Comparison of ENCODE assay signal across 1 cellular context in the genomic region with DNA sequence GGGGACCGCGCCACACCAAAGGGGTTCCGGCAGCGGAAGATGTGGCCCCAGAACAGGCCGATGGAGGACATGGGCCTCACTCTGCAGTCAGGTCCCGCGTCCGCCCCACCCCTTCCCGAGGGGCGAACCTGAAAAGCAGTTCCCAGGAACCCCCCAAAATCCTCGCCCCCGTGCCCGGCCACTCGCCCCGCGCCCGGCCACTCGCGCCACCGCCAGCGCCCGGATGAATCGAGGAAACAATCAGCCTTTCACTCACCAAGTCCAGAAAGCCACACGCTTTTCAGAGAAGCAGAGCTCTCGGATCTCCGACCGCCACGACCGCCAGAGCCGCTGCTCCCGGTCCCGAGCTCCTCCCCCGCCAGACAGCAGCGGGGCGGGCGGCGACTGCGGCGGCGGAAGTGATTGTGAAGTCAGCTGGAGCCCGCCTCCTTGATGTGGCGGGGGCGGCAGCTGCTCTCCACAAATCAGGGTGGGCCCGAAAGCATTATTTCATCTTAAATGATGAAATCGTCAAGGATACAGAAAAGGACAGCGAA.
A peak's percentile ranks its signal among the peaks of the same experiment; 100 is the strongest.
TF ChIP-seq lines count a peak whose summit lies in the region.

A gene with protein sequence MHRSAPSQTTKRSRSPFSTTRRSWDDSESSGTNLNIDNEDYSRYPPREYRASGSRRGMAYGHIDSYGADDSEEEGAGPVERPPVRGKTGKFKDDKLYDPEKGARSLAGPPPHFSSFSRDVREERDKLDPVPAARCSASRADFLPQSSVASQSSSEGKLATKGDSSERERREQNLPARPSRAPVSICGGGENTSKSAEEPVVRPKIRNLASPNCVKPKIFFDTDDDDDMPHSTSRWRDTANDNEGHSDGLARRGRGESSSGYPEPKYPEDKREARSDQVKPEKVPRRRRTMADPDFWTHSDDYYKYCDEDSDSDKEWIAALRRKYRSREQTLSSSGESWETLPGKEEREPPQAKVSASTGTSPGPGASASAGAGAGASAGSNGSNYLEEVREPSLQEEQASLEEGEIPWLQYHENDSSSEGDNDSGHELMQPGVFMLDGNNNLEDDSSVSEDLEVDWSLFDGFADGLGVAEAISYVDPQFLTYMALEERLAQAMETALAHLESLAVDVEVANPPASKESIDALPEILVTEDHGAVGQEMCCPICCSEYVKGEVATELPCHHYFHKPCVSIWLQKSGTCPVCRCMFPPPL (minus strand): TSS at position 338 of the 536 bp plus-strand sequence. CDS start 2,380 bp downstream, outside the sequence.

TF ChIP-seq in H1, 55 proteins besides CTCF, POLR2A, EP300 and RAD21 (continued from another document):
- no peak for TF ChIP-seq KDM1A (IDR thresholded peaks at IDR 0.05; ENCODE audit: borderline replicate concordance, low read length)
- peak; percentile 54; the same call in 1 of the 2 replicates for TF ChIP-seq EGR1 (IDR thresholded peaks at IDR 0.05; ENCODE audit: borderline replicate concordance, low read depth, low read length)
- TF ChIP-seq BACH1 (IDR thresholded peaks at IDR 0.05; ENCODE audit: low read length): no peak
- TF ChIP-seq SUZ12 (IDR thresholded peaks at IDR 0.05; ENCODE audit: low read length): no peak
- TF ChIP-seq JUND (IDR thresholded peaks at IDR 0.05; ENCODE audit: low read length): no peak
- TF ChIP-seq TAF1 (IDR thresholded peaks at IDR 0.05; ENCODE audit: low read depth, low read length): 0 out of 2 replicates have a peak, but pooled peaks have one; percentile 37
- TF ChIP-seq CHD7 (IDR thresholded peaks at IDR 0.05; ENCODE audit: insufficient replicate concordance, low read length): no peak
- TF ChIP-seq PHF8 (conservative IDR thresholded peaks at IDR 0.05; ENCODE audit: low read depth, low read length): 0 out of 2 replicates have a peak, but pooled peaks have one; percentile 36
- peak; percentile 41 for TF ChIP-seq KDM4A (IDR thresholded peaks at IDR 0.05; ENCODE audit: low read depth, low read length, severe bottlenecking)
- TF ChIP-seq RXRA (IDR thresholded peaks at IDR 0.05; ENCODE audit: insufficient read depth, low read depth, low read length): no peak
- TF ChIP-seq POLR2AphosphoS5 (IDR thresholded peaks at IDR 0.05; ENCODE audit: low read depth, low read length): no peak
- TF ChIP-seq USF2 (IDR thresholded peaks at IDR 0.05; ENCODE audit: low read length): no peak
- no peak for TF ChIP-seq GTF2F1 (IDR thresholded peaks at IDR 0.05; ENCODE audit: borderline replicate concordance, low read depth, low read length)
TF ChIP-seq in H1: peak in this region for 4.
